Comparison of ENCODE assay signal across 10 cellular contexts in genomic region chr1:61641171-61641570, GRCh38.
A peak's percentile ranks its signal among the peaks of the same experiment; 100 is the strongest.
DNase-seq lines count a peak whose midpoint lies in the region; ATAC-seq and TF ChIP-seq lines count a peak whose summit lies in the region.
"Had no signal": no experiment of that assay in that cellular context is flagged by ENCODE, and none has a peak within 500 bp of the region (broad histone marks: within the 10 kb centered on the region; RNA-seq: fewer than 3 reads in every experiment).

No MANE protein-coding gene starts in this region.

- H3K4me3 Mint-ChIP-seq in GM23338 (peak overlapping the region; percentile 41; the same call in 1 of the 3 replicates), T-helper 17 cell (peak overlapping the region; percentile 63), nephron progenitor cell (no peak overlapping the region)

- H3K9me3 ChIP-seq in T-helper 17 cell (ENCODE audit: control insufficient read depth, low read length, poor library complexity, severe bottlenecking) (no peaks in the 10 kb centered on the region), heart right ventricle (no peaks in the 10 kb centered on the region), skeletal muscle tissue (ENCODE audit: control insufficient read depth in 3 of 3, low read length in 3 of 3) (no peaks in the 10 kb centered on the region), MG63 (no peaks in the 10 kb centered on the region)

- no peaks in the 10 kb centered on the region for H3K36me3 Mint-ChIP-seq in GM23338 (ENCODE audit: low read depth)
- peaks cover 13% of the 10 kb centered on the region for H3K36me3 Mint-ChIP-seq in T-helper 17 cell (ENCODE audit: low read depth)
- no peaks in the 10 kb centered on the region for H3K36me3 Mint-ChIP-seq in nephron progenitor cell (ENCODE audit: low read depth)

- H3K27me3 Mint-ChIP-seq in GM23338 (ENCODE audit: insufficient read depth, low read depth, poor library complexity) = peaks cover 11% of the 10 kb centered on the region
- peaks cover 35% of the 10 kb centered on the region for H3K27me3 Mint-ChIP-seq in T-helper 17 cell
- peaks cover 6% of the 10 kb centered on the region for H3K27me3 Mint-ChIP-seq in nephron progenitor cell (ENCODE audit: low read depth, poor library complexity)

- H3K9ac ChIP-seq in skeletal muscle tissue (ENCODE audit: low read depth in 1 of 3, low read length in 3 of 3) = peak overlapping the region in 1 of 3 donors; percentile 16
- H3K9ac ChIP-seq: parathyroid adenoma had no signal

- peaks cover 19% of the 10 kb centered on the region for H3K4me1 ChIP-seq in GM23338 (ENCODE audit: insufficient read depth)
- H3K4me1 ChIP-seq in heart right ventricle = peaks cover 0 to 37% (median 27%) of the 10 kb centered on the region in 9 donors
- peaks cover 0 to 4% (median 3%) of the 10 kb centered on the region in 3 donors for H3K4me1 ChIP-seq in skeletal muscle tissue (ENCODE audit: control insufficient read depth in 3 of 3, insufficient read depth in 3 of 3, low read length in 3 of 3)
- H3K4me1 ChIP-seq: parathyroid adenoma had no signal

- H3K36me3 ChIP-seq in GM23338 (ENCODE audit: insufficient read depth) = no peaks in the 10 kb centered on the region
- H3K36me3 ChIP-seq in heart right ventricle = no peaks in the 10 kb centered on the region
- H3K36me3 ChIP-seq in skeletal muscle tissue (ENCODE audit: control insufficient read depth in 3 of 3, insufficient read depth in 3 of 3, low read length in 3 of 3) = no peaks in the 10 kb centered on the region
- no peaks in the 10 kb centered on the region for H3K36me3 ChIP-seq in MG63

- H4K20me1 ChIP-seq in GM23338 (replicated peaks; ENCODE audit: insufficient read depth) = no peaks in the 10 kb centered on the region

- no peaks in the 10 kb centered on the region for H3F3A ChIP-seq in GM23338 (replicated peaks; ENCODE audit: low read depth)

- H3K27ac ChIP-seq in GM23338 (ENCODE audit: low read depth) (no peak overlapping the region), heart right ventricle (peak overlapping the region in 9 of 10 donors; percentile 39 to 90 (median 77)), skeletal muscle tissue (ENCODE audit: low read depth, low read length) (peak overlapping the region; percentile 34)
- H3K27ac ChIP-seq: parathyroid adenoma had no signal

- no peaks in the 10 kb centered on the region for H3K9me2 ChIP-seq in GM23338 (ENCODE audit: insufficient read depth)

- H3K4me3 ChIP-seq in GM23338 (0 out of 2 replicates have a peak overlapping the region, but pooled peaks have one; percentile 11), heart right ventricle (peak overlapping the region in 6 of 10 donors; percentile 28 to 49 (median 31)), skeletal muscle tissue (ENCODE audit: low read length in 3 of 3) (peak overlapping the region in 1 of 3 donors; percentile 21), MG63 (no peak overlapping the region)

- DNase-seq in GM23338 (ENCODE audit: low spot score) = no peak
- no peak for DNase-seq in T-helper 17 cell
- peak in 1 of 2 donors; percentile 3 for DNase-seq in heart right ventricle
- DNase-seq in MG63 = no peak
- no peak for DNase-seq in HuH-7 (ENCODE audit: low spot score)
- no peak for DNase-seq in nephron progenitor cell
- DNase-seq in NCI-H1930 (lab: John Stamatoyannopoulos, UW) = no peak
- DNase-seq: cortex of kidney had no signal

- TF ChIP-seq CTCF in GM23338 (conservative IDR thresholded peaks at IDR 0.05; ENCODE audit: low read depth in 2 of 2) (no peak), heart right ventricle (IDR thresholded peaks at IDR 0.05) (no peak), nephron progenitor cell (IDR thresholded peaks at IDR 0.05) (no peak)

- intact Hi-C loops in heart right ventricle (cut with DNase I) = loop anchor here in 8 of 10 donors (2.0 to 10.0 kb wide), 9 partner anchors 179 to 670 kb away; no protein-coding TSS in a partner anchor

- ATAC-seq in GM23338 (no peak), T-helper 17 cell (no peak), heart right ventricle (peak; percentile 20 to 55 (median 40))

- peaks cover 34% of the 10 kb centered on the region for H3K4me1 Mint-ChIP-seq in GM23338
- H3K4me1 Mint-ChIP-seq in T-helper 17 cell = peaks cover 9% of the 10 kb centered on the region
- H3K4me1 Mint-ChIP-seq in nephron progenitor cell = peaks cover 18% of the 10 kb centered on the region

- H3K9me3 Mint-ChIP-seq in GM23338 (no peaks in the 10 kb centered on the region), nephron progenitor cell (no peaks in the 10 kb centered on the region)

- H3K4me2 ChIP-seq in GM23338 = peak overlapping the region; percentile 50; the same call in 1 of the 2 replicates

- H2AFZ ChIP-seq in GM23338 = peak overlapping the region; percentile 60
- H2AFZ ChIP-seq: parathyroid adenoma had no signal

- H3K79me2 ChIP-seq in GM23338 (replicated peaks; ENCODE audit: insufficient read depth) = no peaks in the 10 kb centered on the region
- H3K79me2 ChIP-seq: parathyroid adenoma had no signal

- H3K27ac Mint-ChIP-seq in GM23338 (no peak overlapping the region), T-helper 17 cell (peak overlapping the region; percentile 39), nephron progenitor cell (no peak overlapping the region)

- H3K27me3 ChIP-seq in GM23338 (ENCODE audit: insufficient read depth) (no peaks in the 10 kb centered on the region), heart right ventricle (no peaks in the 10 kb centered on the region), skeletal muscle tissue (ENCODE audit: control insufficient read depth in 3 of 3, insufficient read depth in 3 of 3, low read length in 3 of 3) (no peaks in the 10 kb centered on the region), MG63 (no peaks in the 10 kb centered on the region)

- WGBS in heart right ventricle, 2 donors = 60 to 65% methylated on average over 12 of the region's 12 CpGs

TF ChIP-seq in GM23338, 12 proteins besides CTCF, POLR2A, EP300 and RAD21:
- TF ChIP-seq EZH2phosphoT487 (IDR thresholded peaks at IDR 0.05; ENCODE audit: unreplicated experiment) (no peak), ZNF331 (CRISPR knock-in tag; IDR thresholded peaks at IDR 0.05; ENCODE audit: low read depth) (no peak), POLR2AphosphoS5 (IDR thresholded peaks at IDR 0.05; ENCODE audit: low read depth) (no peak), EZH2 (IDR thresholded peaks at IDR 0.05; ENCODE audit: low read depth, unreplicated experiment) (no peak), STAT1 (IDR thresholded peaks at IDR 0.05; ENCODE audit: unreplicated experiment) (no peak), ZNF114 (CRISPR knock-in tag; IDR thresholded peaks at IDR 0.05) (no peak)
- TF ChIP-seq, protein P1, sequence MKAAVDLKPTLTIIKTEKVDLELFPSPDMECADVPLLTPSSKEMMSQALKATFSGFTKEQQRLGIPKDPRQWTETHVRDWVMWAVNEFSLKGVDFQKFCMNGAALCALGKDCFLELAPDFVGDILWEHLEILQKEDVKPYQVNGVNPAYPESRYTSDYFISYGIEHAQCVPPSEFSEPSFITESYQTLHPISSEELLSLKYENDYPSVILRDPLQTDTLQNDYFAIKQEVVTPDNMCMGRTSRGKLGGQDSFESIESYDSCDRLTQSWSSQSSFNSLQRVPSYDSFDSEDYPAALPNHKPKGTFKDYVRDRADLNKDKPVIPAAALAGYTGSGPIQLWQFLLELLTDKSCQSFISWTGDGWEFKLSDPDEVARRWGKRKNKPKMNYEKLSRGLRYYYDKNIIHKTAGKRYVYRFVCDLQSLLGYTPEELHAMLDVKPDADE (IDR thresholded peaks at IDR 0.05) = no peak

Comparison
In these comparisons a context has a peak if more than half of its experiments do, and no peak if none do; other contexts are left out.
1. ATAC-seq: peak in heart right ventricle (8 of 8); none in GM23338 (single experiment) and T-helper 17 cell (single experiment).